Comparison of ENCODE assay signal across 26 cellular contexts in genomic region chr10:74272288-74272687, GRCh38.
"Had no signal": no experiment of that assay in that cellular context is flagged by ENCODE, and none has a peak within 500 bp of the region (broad histone marks: within the 10 kb centered on the region; RNA-seq: fewer than 3 reads in every experiment).

No MANE protein-coding gene starts in this region.

- H3K4me1 ChIP-seq: right atrium auricular region, suprapubic skin, upper lobe of left lung, vagina had no signal

- H3K36me3 Mint-ChIP-seq: immature natural killer cell, mesothelial cell of epicardium, naive B cell, natural killer cell had no signal

- H3K9me3 Mint-ChIP-seq: immature natural killer cell; mesothelial cell of epicardium; natural killer cell; nephron progenitor cell; stimulated activated naive CD8-positive, alpha-beta T cell treated with anti-CD3 and anti-CD28 coated beads, Interleukin-15, Interleukin-2, amounts not matched to agents 100 ng/mL and 50 ng/mL, for 24 hours had no signal

- H3K4me3 Mint-ChIP-seq: immature natural killer cell; mesothelial cell of epicardium; naive B cell; natural killer cell; nephron progenitor cell; stimulated activated naive CD8-positive, alpha-beta T cell treated with anti-CD3 and anti-CD28 coated beads, Interleukin-15, Interleukin-2, amounts not matched to agents 100 ng/mL and 50 ng/mL, for 24 hours had no signal

- H3K27me3 ChIP-seq: ovary, right atrium auricular region, suprapubic skin, tibial artery, upper lobe of left lung, vagina had no signal

- H3K27ac Mint-ChIP-seq: immature natural killer cell; mesothelial cell of epicardium; natural killer cell; progenitor cell of endocrine pancreas; stimulated activated naive CD8-positive, alpha-beta T cell treated with anti-CD3 and anti-CD28 coated beads, Interleukin-15, Interleukin-2, amounts not matched to agents 100 ng/mL and 50 ng/mL, for 24 hours had no signal

- H3K27me3 Mint-ChIP-seq: naive B cell; progenitor cell of endocrine pancreas; stimulated activated naive CD8-positive, alpha-beta T cell treated with anti-CD3 and anti-CD28 coated beads, Interleukin-15, Interleukin-2, amounts not matched to agents 100 ng/mL and 50 ng/mL, for 24 hours had no signal

- H3K36me3 ChIP-seq: left ventricle myocardium inferior, ovary, right atrium auricular region, suprapubic skin, thoracic aorta, tibial artery, upper lobe of left lung, vagina had no signal

- H3K9me3 ChIP-seq: left ventricle myocardium inferior, ovary, right atrium auricular region, suprapubic skin, thoracic aorta, tibial artery, upper lobe of left lung, vagina had no signal

- H3K4me1 Mint-ChIP-seq: immature natural killer cell, natural killer cell had no signal

- ATAC-seq: natural killer cell, sciatic nerve had no signal

- H3K27ac ChIP-seq: left ventricle myocardium inferior, ovary, right atrium auricular region, skin epidermis, suprapubic skin, thoracic aorta, tibial artery, upper lobe of left lung, vagina had no signal

- FAIRE-seq: kidney had no signal

- DNase-seq: hypothalamus; immature natural killer cell; kidney; left ventricle myocardium inferior; mesendoderm; naive B cell; natural killer cell; nephron progenitor cell; ovary; stimulated activated CD4-positive, alpha-beta T cell treated with anti-CD3 and anti-CD28 coated beads, Interleukin-12 subunit alpha, Interleukin-12 subunit beta, amount 100 ng/mL, for 4 hours; stimulated activated CD4-positive, alpha-beta T cell treated with anti-CD3 and anti-CD28 coated beads, Interleukin-15, amount 100 ng/mL, for 24 hours; stimulated activated CD4-positive, alpha-beta T cell treated with anti-CD3 and anti-CD28 coated beads, Interleukin-2, amount 100 ng/mL, for 24 hours; stimulated activated CD4-positive, alpha-beta T cell treated with anti-CD3 and anti-CD28 coated beads, Interleukin-4, amount 100 ng/mL, for 1 hour; stimulated activated naive CD4-positive, alpha-beta T cell; tibial artery; upper lobe of left lung had no signal

- H3K4me3 ChIP-seq: left ventricle myocardium inferior, lung, ovary, right atrium auricular region, skin epidermis, suprapubic skin, thoracic aorta, tibial artery, upper lobe of left lung, vagina had no signal
